9 cellular contexts compared by ENCODE assay signal in genomic region chr14:69694730-69695663, GRCh38.
DNase-seq lines count a peak whose midpoint lies in the region; ATAC-seq and TF ChIP-seq lines count a peak whose summit lies in the region.
"Had no signal": no experiment of that assay in that cellular context is flagged by ENCODE, and none has a peak within 500 bp of the region (broad histone marks: within the 10 kb centered on the region; RNA-seq: fewer than 3 reads in every experiment).

No MANE protein-coding gene starts in this region.

- intact Hi-C loops in left lung (cut with DNase I): no loop called here

- peaks cover 2% of the 10 kb centered on the region for H3K36me3 Mint-ChIP-seq in activated naive CD8-positive, alpha-beta T cell treated with anti-CD3 and anti-CD28 coated beads, Interleukin-2, amount 50 U/mL, for 24 hours (ENCODE audit: low read depth)

- H3K9me3 Mint-ChIP-seq in activated naive CD8-positive, alpha-beta T cell treated with anti-CD3 and anti-CD28 coated beads, Interleukin-2, amount 50 U/mL, for 24 hours: no peaks in the 10 kb centered on the region

- DNase-seq in activated effector memory CD4-positive, alpha-beta T cell treated with anti-CD3 and anti-CD28 coated beads, Interleukin-2, amount 50 U/mL, for 16 hours: peak; percentile 56
- no peak for DNase-seq in activated effector memory CD4-positive, alpha-beta T cell treated with Interleukin-2 at 50 U/mL for 16 hours
- DNase-seq in activated naive CD8-positive, alpha-beta T cell treated with anti-CD3 and anti-CD28 coated beads, Interleukin-2, amount 50 U/mL, for 24 hours: no peak
- DNase-seq in left lung (no peak), upper lobe of left lung (peak in 1 of 2 donors; percentile 47), NCI-H524 treated with DMSO at 0.1 percent for 48 hours (lab: John Stamatoyannopoulos, UW) (no peak), HuH-7.5 (ENCODE audit: low spot score) (no peak)
- DNase-seq: DND-41 had no signal

- H3K9me3 ChIP-seq in left lung (no peaks in the 10 kb centered on the region), upper lobe of left lung (no peaks in the 10 kb centered on the region)

- no peak for TF ChIP-seq POLR2A in upper lobe of left lung (IDR thresholded peaks at IDR 0.05)

- TF ChIP-seq EP300 in upper lobe of left lung (IDR thresholded peaks at IDR 0.05): no peak

- H3K36me3 ChIP-seq in left lung (peaks cover 0 to 10% of the 10 kb centered on the region in 2 donors), upper lobe of left lung (peaks cover 0 to 6% (median 0%) of the 10 kb centered on the region in 4 donors)

- H3K27ac ChIP-seq in left lung (peak overlapping the region; percentile 65 to 89), upper lobe of left lung (peak overlapping the region; percentile 76 to 89 (median 83))

- 56 to 68% methylated on average over 10 of the region's 10 CpGs for WGBS in upper lobe of left lung, 2 donors

- peaks cover 50 to 88% of the 10 kb centered on the region in 2 donors for H3K4me1 ChIP-seq in left lung
- peaks cover 71 to 79% (median 75%) of the 10 kb centered on the region in 4 donors for H3K4me1 ChIP-seq in upper lobe of left lung

- peaks cover 72% of the 10 kb centered on the region for H3K4me1 Mint-ChIP-seq in activated naive CD8-positive, alpha-beta T cell treated with anti-CD3 and anti-CD28 coated beads, Interleukin-2, amount 50 U/mL, for 24 hours

- no peaks in the 10 kb centered on the region for H3K27me3 ChIP-seq in left lung
- H3K27me3 ChIP-seq in upper lobe of left lung: no peaks in the 10 kb centered on the region

- no peak for TF ChIP-seq CTCF in left lung (IDR thresholded peaks at IDR 0.05)
- TF ChIP-seq CTCF in upper lobe of left lung (IDR thresholded peaks at IDR 0.05): no peak

- H3K4me3 ChIP-seq in left lung (no peak overlapping the region), upper lobe of left lung (no peak overlapping the region)

- ATAC-seq in activated naive CD8-positive, alpha-beta T cell treated with anti-CD3 and anti-CD28 coated beads, Interleukin-2, amount 50 U/mL, for 24 hours: no peak
- ATAC-seq in left lung (peak; percentile 42), upper lobe of left lung (ENCODE audit: low FRiP score in 2 of 2) (peak in 1 of 2 donors; percentile 56), HG02870 (IDR thresholded peaks at IDR 0.05; ENCODE audit: unreplicated experiment) (no peak)

- no peaks in the 10 kb centered on the region for H3K27me3 Mint-ChIP-seq in activated naive CD8-positive, alpha-beta T cell treated with anti-CD3 and anti-CD28 coated beads, Interleukin-2, amount 50 U/mL, for 24 hours

- H3K27ac Mint-ChIP-seq in activated naive CD8-positive, alpha-beta T cell treated with anti-CD3 and anti-CD28 coated beads, Interleukin-2, amount 50 U/mL, for 24 hours: peak overlapping the region; percentile 67

- no peak overlapping the region for H3K4me3 Mint-ChIP-seq in activated naive CD8-positive, alpha-beta T cell treated with anti-CD3 and anti-CD28 coated beads, Interleukin-2, amount 50 U/mL, for 24 hours
